Comparison of ENCODE assay signal across 18 cellular contexts in the genomic region with DNA sequence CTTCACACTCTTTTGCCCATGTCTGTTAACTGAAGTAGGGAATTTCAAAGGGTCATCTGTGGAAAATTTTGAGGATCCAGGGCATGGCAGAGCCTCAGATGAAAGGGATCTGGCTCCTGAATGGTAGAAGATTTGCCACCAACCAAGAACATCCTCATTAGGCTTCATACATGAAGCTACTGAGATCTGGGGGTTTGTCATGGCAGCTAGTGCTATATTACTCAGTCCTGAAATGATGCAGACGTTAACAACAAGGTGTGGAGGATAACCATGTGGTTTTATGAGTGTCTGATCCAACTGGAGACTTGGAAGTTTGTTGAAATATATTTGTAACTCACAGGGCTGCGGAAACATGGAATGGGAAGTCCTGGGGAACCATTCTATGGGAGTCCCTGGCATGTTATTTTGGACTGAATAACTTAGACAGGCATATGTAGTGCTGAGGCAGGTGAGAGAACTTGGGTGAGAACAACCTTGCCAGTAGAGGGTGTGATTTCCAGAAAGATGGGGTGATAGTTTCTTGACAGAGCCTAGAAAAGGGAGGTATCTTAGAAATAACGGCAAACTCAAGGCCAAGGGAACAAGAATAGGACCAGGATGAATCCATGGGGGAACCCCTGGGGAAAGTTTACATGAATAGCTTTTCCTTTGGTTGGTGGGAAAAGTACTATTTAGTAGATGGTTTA. TPM values are rescaled to one million over a fixed set of nuclear protein-coding genes. Genes with fewer than 3 reads are reported as not detected.
DNase-seq lines count a peak whose midpoint lies in the region; ATAC-seq, FAIRE-seq and TF ChIP-seq lines count a peak whose summit lies in the region.
"Had no signal": no experiment of that assay in that cellular context is flagged by ENCODE, and none has a peak within 500 bp of the region (broad histone marks: within the 10 kb centered on the region; RNA-seq: fewer than 3 reads in every experiment).

No MANE protein-coding gene starts in this region.

- H3K4me1 ChIP-seq in OCI-LY7 (ENCODE audit: insufficient read depth, low read length, poor library complexity, severe bottlenecking) (no peaks in the 10 kb centered on the region), H1 (replicated peaks in 1 of 4; ENCODE audit: control insufficient read depth in 3 of 4, insufficient read depth in 4 of 4, low read length in 3 of 4) (no peaks in the 10 kb centered on the region), lower lobe of right lung (no peaks in the 10 kb centered on the region), ascending aorta (peaks cover 0 to 4% of the 10 kb centered on the region in 2 donors)

- TF ChIP-seq CTCF in GM12875 (IDR thresholded peaks at IDR 0.05; ENCODE audit: borderline replicate concordance, insufficient read depth, low read depth, low read length) (0 out of 2 replicates have a peak, but pooled peaks have one; percentile 10), OCI-LY7 (conservative IDR thresholded peaks at IDR 0.05; ENCODE audit: low read length) (peak; percentile 65), H1 (IDR thresholded peaks at IDR 0.05; ENCODE audit: control extremely low read depth in 1 of 3, insufficient read depth in 1 of 3, low read depth in 1 of 3, low read length in 3 of 3) (peak in 2 of 3 experiments; percentile 8 to 29; a peak in 1 of 4 replicates), lower lobe of right lung (IDR thresholded peaks at IDR 0.05) (no peak), ascending aorta (IDR thresholded peaks at IDR 0.05) (no peak)

- no peaks in the 10 kb centered on the region for H3K36me3 Mint-ChIP-seq in stimulated activated effector memory CD8-positive, alpha-beta T cell treated with anti-CD3 and anti-CD28 coated beads, Interleukin-12 subunit alpha, Interleukin-12 subunit beta, amount 100 ng/mL, for 72 hours
- no peaks in the 10 kb centered on the region for H3K36me3 Mint-ChIP-seq in stimulated activated memory B cell treated with anti-CD40 and anti-IgM and Interleukin-4, amounts not matched to agents 10 μg/mL and 1 μg/mL and 100 μg/mL, for 72 hours
- H3K36me3 Mint-ChIP-seq: CD14-positive monocyte had no signal

- no peak overlapping the region for H3K4ac ChIP-seq in H1 (replicated peaks; ENCODE audit: insufficient read length, low read depth, low read length)

- no peaks in the 10 kb centered on the region for H3K9me3 Mint-ChIP-seq in stimulated activated effector memory CD8-positive, alpha-beta T cell treated with anti-CD3 and anti-CD28 coated beads, Interleukin-12 subunit alpha, Interleukin-12 subunit beta, amount 100 ng/mL, for 72 hours
- H3K9me3 Mint-ChIP-seq in stimulated activated memory B cell treated with anti-CD40 and anti-IgM and Interleukin-4, amounts not matched to agents 10 μg/mL and 1 μg/mL and 100 μg/mL, for 72 hours, result no peaks in the 10 kb centered on the region

- H3K9me3 ChIP-seq in OCI-LY7 (ENCODE audit: low read length), result 0 out of 2 replicates have a peak, but pooled peaks cover 4% of the 10 kb centered on the region
- H3K9me3 ChIP-seq in H1 (ENCODE audit: insufficient read depth in 2 of 2, low read depth in 1 of 2, low read length in 1 of 2), result no peaks in the 10 kb centered on the region
- H3K9me3 ChIP-seq in lower lobe of right lung, result no peaks in the 10 kb centered on the region
- no peaks in the 10 kb centered on the region for H3K9me3 ChIP-seq in ascending aorta

- H3K27ac Mint-ChIP-seq in stimulated activated effector memory CD8-positive, alpha-beta T cell treated with anti-CD3 and anti-CD28 coated beads, Interleukin-12 subunit alpha, Interleukin-12 subunit beta, amount 100 ng/mL, for 72 hours, result no peak overlapping the region
- no peak overlapping the region for H3K27ac Mint-ChIP-seq in stimulated activated memory B cell treated with anti-CD40 and anti-IgM and Interleukin-4, amounts not matched to agents 10 μg/mL and 1 μg/mL and 100 μg/mL, for 72 hours
- H3K27ac Mint-ChIP-seq: CD14-positive monocyte had no signal

- no peak overlapping the region for H4K5ac ChIP-seq in H1 (ENCODE audit: insufficient read length, low read depth, low read length)

- H3K36me3 ChIP-seq in OCI-LY7 (ENCODE audit: insufficient read depth, low read length), result no peaks in the 10 kb centered on the region
- H3K36me3 ChIP-seq in H1 (ENCODE audit: control insufficient read depth in 2 of 4, insufficient read depth in 4 of 4, low read length in 3 of 4), result no peaks in the 10 kb centered on the region
- H3K36me3 ChIP-seq in lower lobe of right lung, result no peaks in the 10 kb centered on the region
- H3K36me3 ChIP-seq in ascending aorta, result no peaks in the 10 kb centered on the region

- no peak overlapping the region for H3K9ac ChIP-seq in H1 (replicated peaks in 1 of 4; ENCODE audit: extremely low read depth in 1 of 4, low read depth in 3 of 4, low read length in 3 of 4)

- no peaks in the 10 kb centered on the region for H3K9me2 ChIP-seq in OCI-LY7 (ENCODE audit: insufficient read depth, low read length)

- no peaks in the 10 kb centered on the region for H4K20me1 ChIP-seq in OCI-LY7 (ENCODE audit: insufficient read depth, low read length)
- H4K20me1 ChIP-seq in H1 (replicated peaks in 1 of 2; ENCODE audit: control insufficient read depth in 1 of 2, insufficient read depth in 2 of 2, low read length in 2 of 2), result no peaks in the 10 kb centered on the region

- H2AFZ ChIP-seq in OCI-LY7 (ENCODE audit: low read length), result no peak overlapping the region
- no peak overlapping the region for H2AFZ ChIP-seq in H1 (ENCODE audit: low read length)
- H2AFZ ChIP-seq: PC-9 had no signal

- intact Hi-C loops in OCI-LY7 (cut with micrococcal nuclease; ENCODE audit: unreplicated experiment), result no loop called here
- intact Hi-C loops in lower lobe of right lung (cut with DNase I), result no loop called here
- intact Hi-C loops in ascending aorta (cut with DNase I), result no loop called here

- H3K4me2 ChIP-seq in OCI-LY7 (ENCODE audit: low read length) (no peak overlapping the region), H1 (ENCODE audit: insufficient read depth in 1 of 2, low read depth in 2 of 2, low read length in 2 of 2) (no peak overlapping the region)
- H3K4me2 ChIP-seq: PC-9 had no signal

- H2BK5ac ChIP-seq in H1 (ENCODE audit: low read depth, low read length), result no peak overlapping the region

- no peaks in the 10 kb centered on the region for H3K79me2 ChIP-seq in OCI-LY7 (ENCODE audit: insufficient read depth, low read depth, low read length)
- H3K79me2 ChIP-seq in H1 (ENCODE audit: control insufficient read depth in 1 of 2, insufficient read depth in 2 of 2, low read length in 2 of 2), result no peaks in the 10 kb centered on the region

- DNase-seq in OCI-LY7 (ENCODE audit: low spot score) (no peak), H1 (ENCODE audit: low read depth in 1 of 2, low spot score in 2 of 2) (no peak), lower lobe of right lung (no peak), ascending aorta (ENCODE audit: low spot score in 2 of 2) (no peak)
- no peak for DNase-seq in stimulated activated effector memory CD8-positive, alpha-beta T cell treated with anti-CD3 and anti-CD28 coated beads, Interleukin-12 subunit alpha, Interleukin-12 subunit beta, amount 100 ng/mL, for 72 hours (ENCODE audit: low spot score in 2 of 2)
- DNase-seq: ACHN, AML-193, COR-L47, NCI-H1048, NCI-H146, NCI-H2081, NCI-H748 treated with DMSO at 0.1 percent for 48 hours, PC-9 had no signal

- H3K23me2 ChIP-seq in H1 (ENCODE audit: low read depth, low read length), result no peaks in the 10 kb centered on the region

- no peaks in the 10 kb centered on the region for H3K79me1 ChIP-seq in H1 (ENCODE audit: low read depth, low read length)

- no peak overlapping the region for H3K56ac ChIP-seq in H1 (replicated peaks; ENCODE audit: insufficient read length, low read depth, low read length)

- WGBS in H1 (ENCODE audit: extremely low coverage in 1 of 2, insufficient coverage in 1 of 2, insufficient read length in 1 of 2, insufficient replicate concordance in 2 of 2, low coverage in 1 of 2, low lambda C conversion rate in 2 of 2, missing lambda C conversion rate in 1 of 2), 2 experiments, result 88% methylated on average over 3 of the region's 3 CpGs; no CpG with 5 or more reads in 1 of the 2 experiments

- H3K27ac ChIP-seq in OCI-LY7 (ENCODE audit: low read depth, low read length, poor library complexity, severe bottlenecking), result no peak overlapping the region
- no peak overlapping the region for H3K27ac ChIP-seq in H1 (ENCODE audit: low read depth, low read length)
- H3K27ac ChIP-seq in lower lobe of right lung, result no peak overlapping the region
- H3K27ac ChIP-seq in ascending aorta, result no peak overlapping the region
- H3K27ac ChIP-seq: PC-9 had no signal

- no peak overlapping the region for H2BK120ac ChIP-seq in H1 (replicated peaks; ENCODE audit: low read depth, low read length)

- TF ChIP-seq POLR2A in H1 (IDR thresholded peaks at IDR 0.05; ENCODE audit: control extremely low read depth in 1 of 2, low read depth in 2 of 2, low read length in 2 of 2), result no peak

- H2AK5ac ChIP-seq in H1 (ENCODE audit: low read depth, low read length), result no peak overlapping the region

- TF ChIP-seq RAD21 in H1 (IDR thresholded peaks at IDR 0.05 in 1 of 2, conservative IDR thresholded peaks at IDR 0.05 in 1 of 2; ENCODE audit: low read depth in 2 of 2, low read length in 2 of 2), result peak; percentile 28 to 31; a peak in 3 of 4 replicates

- no peak overlapping the region for H2BK20ac ChIP-seq in H1 (ENCODE audit: low read length)

- H3K27me3 Mint-ChIP-seq in stimulated activated memory B cell treated with anti-CD40 and anti-IgM and Interleukin-4, amounts not matched to agents 10 μg/mL and 1 μg/mL and 100 μg/mL, for 72 hours, result no peaks in the 10 kb centered on the region

- CTCF ChIA-PET in OCI-LY7 (lab: Charles Lee; ENCODE audit: unreplicated experiment), result no interaction called here
- CTCF ChIA-PET in H1 (lab: Charles Lee; ENCODE audit: partially characterized antibody), result interaction anchor here (1.0 to 1.9 kb wide), 2 partner anchors 10 to 99 kb away, joined by 3 to 6 read pairs; no protein-coding TSS in a partner anchor

- H3K4me3 ChIP-seq in GM12875 (ENCODE audit: low read depth, low read length) (no peak overlapping the region), OCI-LY7 (ENCODE audit: low read depth, low read length, poor library complexity, severe bottlenecking) (no peak overlapping the region), H1 (ENCODE audit: extremely low read depth in 1 of 4, insufficient read depth in 2 of 4, low read depth in 3 of 4, low read length in 4 of 4) (no peak overlapping the region), lower lobe of right lung (no peak overlapping the region), ascending aorta (no peak overlapping the region)
- H3K4me3 ChIP-seq: K562, PC-9 had no signal

- H3K18ac ChIP-seq in H1 (ENCODE audit: extremely low read depth, low read length), result no peak overlapping the region

- H3K14ac ChIP-seq in H1 (ENCODE audit: insufficient read length), result no peak overlapping the region

- H4K8ac ChIP-seq in H1 (ENCODE audit: extremely low read depth, insufficient read depth, low read length), result no peak overlapping the region

- ATAC-seq in stimulated activated effector memory CD8-positive, alpha-beta T cell treated with anti-CD3 and anti-CD28 coated beads, Interleukin-12 subunit alpha, Interleukin-12 subunit beta, amount 100 ng/mL, for 72 hours, result peak; percentile 78
- no peak for ATAC-seq in lower lobe of right lung
- ATAC-seq in stimulated activated memory B cell treated with anti-CD40 and anti-IgM and Interleukin-4, amounts not matched to agents 10 μg/mL and 1 μg/mL and 100 μg/mL, for 72 hours, result no peak
- ATAC-seq: HCT116, K562 had no signal

- H2BK15ac ChIP-seq in H1 (ENCODE audit: low read length), result no peak overlapping the region

- FAIRE-seq in H1 (lab: Jason Lieb, UNC), result no peak
- FAIRE-seq: K562 had no signal

- POLR2A ChIA-PET in OCI-LY7 (lab: Charles Lee), result interaction anchor here (0.7 kb wide), 1 partner anchor 87 kb away, joined by 6 read pairs; no protein-coding TSS in a partner anchor
- POLR2A ChIA-PET in H1 (lab: Charles Lee; ENCODE audit: partially characterized antibody), result no interaction called here

- H3K27me3 ChIP-seq in H1 (replicated peaks in 1 of 4; ENCODE audit: control insufficient read depth in 3 of 4, extremely low read depth in 1 of 4, insufficient read depth in 3 of 4, low read length in 3 of 4) (no peaks in the 10 kb centered on the region), lower lobe of right lung (ENCODE audit: low read depth) (no peaks in the 10 kb centered on the region), ascending aorta (no peaks in the 10 kb centered on the region)

- no peak for TF ChIP-seq EP300 in H1 (IDR thresholded peaks at IDR 0.05; ENCODE audit: borderline replicate concordance in 1 of 2, low read depth in 2 of 2, low read length in 2 of 2)

- no peak overlapping the region for H2BK12ac ChIP-seq in H1 (ENCODE audit: low read depth, low read length)

- no peaks in the 10 kb centered on the region for H3K4me1 Mint-ChIP-seq in stimulated activated effector memory CD8-positive, alpha-beta T cell treated with anti-CD3 and anti-CD28 coated beads, Interleukin-12 subunit alpha, Interleukin-12 subunit beta, amount 100 ng/mL, for 72 hours
- H3K4me1 Mint-ChIP-seq in stimulated activated memory B cell treated with anti-CD40 and anti-IgM and Interleukin-4, amounts not matched to agents 10 μg/mL and 1 μg/mL and 100 μg/mL, for 72 hours, result no peaks in the 10 kb centered on the region
- H3K4me1 Mint-ChIP-seq: CD14-positive monocyte had no signal

- H4K91ac ChIP-seq in H1 (replicated peaks; ENCODE audit: insufficient read length, low read length), result no peak overlapping the region

- no TSS peak for BruUV-seq in OCI-LY7 (replicated peaks; lab: Mats Ljungman, UMichigan)

- no peak overlapping the region for H3K4me3 Mint-ChIP-seq in stimulated activated effector memory CD8-positive, alpha-beta T cell treated with anti-CD3 and anti-CD28 coated beads, Interleukin-12 subunit alpha, Interleukin-12 subunit beta, amount 100 ng/mL, for 72 hours
- H3K4me3 Mint-ChIP-seq in stimulated activated memory B cell treated with anti-CD40 and anti-IgM and Interleukin-4, amounts not matched to agents 10 μg/mL and 1 μg/mL and 100 μg/mL, for 72 hours, result no peak overlapping the region
- H3K4me3 Mint-ChIP-seq: CD14-positive monocyte had no signal

- no peak overlapping the region for H3K23ac ChIP-seq in H1 (ENCODE audit: insufficient read length)

RNA-seq across cellular contexts. Expression of a gene that starts 42.0 kb away (rescaled TPM):
- 147 and 174 TPM in 2 replicates for total RNA-seq in OCI-LY7 (2014; rRNA removed; shearing (Covaris generic))
- total RNA-seq in OCI-LY7 (2022) (448 and 505 TPM in 2 replicates), lower lobe of right lung (14.2 TPM), ascending aorta (56.5 TPM)
- 37.6 and 41.2 TPM in 2 replicates for total RNA-seq in H1 (2021; fragmentation: NEBNext Ultra II Directional; extraction: Animal tissue kit (Norgen Biotek cat#: 25700))
- 10.1 and 26.4 TPM in 2 replicates for polyA plus RNA-seq in H1 (2011; rRNA removed)
- polyA plus RNA-seq in H1 (2011; cell fraction: cytosol; rRNA removed), result 21.7 TPM
- polyA plus RNA-seq in H1 (2011; cell fraction: nucleus; rRNA removed), result 6.6 TPM
- 23.2 to 31.0 TPM (median 27.3 TPM) in 4 replicates for polyA plus RNA-seq in H1 (2012, experiment 1 of 2)
- 33.4 TPM for polyA plus RNA-seq in H1 (2012, experiment 2 of 2)
- polyA plus RNA-seq in H1 (2013, experiment 1 of 2), result 13.4 TPM
- 13.5 TPM for polyA plus RNA-seq in H1 (2013, experiment 2 of 2)
- 7.8 and 8.9 TPM in 2 replicates for polyA minus RNA-seq in H1 (2011; rRNA and poly(A)+ RNA removed)
- 8.1 TPM for polyA minus RNA-seq in H1 (2011; cell fraction: cytosol; rRNA and poly(A)+ RNA removed)
- polyA minus RNA-seq in H1 (2011; cell fraction: nucleus; rRNA and poly(A)+ RNA removed), result 7.9 TPM

RNA-seq across cellular contexts. Expression of a gene that starts 52.5 kb away (rescaled TPM):
- 18.8 and 20.9 TPM in 2 replicates for total RNA-seq in OCI-LY7 (2014; rRNA removed; shearing (Covaris generic))
- total RNA-seq in OCI-LY7 (2022) (29.1 and 37.5 TPM in 2 replicates), lower lobe of right lung (34.0 TPM), ascending aorta (4.6 TPM)
- 19.0 and 22.9 TPM in 2 replicates for total RNA-seq in H1 (2021; fragmentation: NEBNext Ultra II Directional; extraction: Animal tissue kit (Norgen Biotek cat#: 25700))
- 8.9 TPM in 2 replicates for polyA plus RNA-seq in H1 (2011; rRNA removed)
- 15.1 TPM for polyA plus RNA-seq in H1 (2011; cell fraction: cytosol; rRNA removed)
- polyA plus RNA-seq in H1 (2011; cell fraction: nucleus; rRNA removed), result 18.0 TPM
- 12.3 to 23.4 TPM (median 16.6 TPM) in 4 replicates for polyA plus RNA-seq in H1 (2012, experiment 1 of 2)
- 3.9 TPM for polyA plus RNA-seq in H1 (2012, experiment 2 of 2)
- 13.1 TPM for polyA plus RNA-seq in H1 (2013, experiment 1 of 2)
- polyA plus RNA-seq in H1 (2013, experiment 2 of 2), result 13.5 TPM
- polyA minus RNA-seq in H1 (2011; rRNA and poly(A)+ RNA removed), result 20.5 and 22.6 TPM in 2 replicates
- 11.7 TPM for polyA minus RNA-seq in H1 (2011; cell fraction: cytosol; rRNA and poly(A)+ RNA removed)
- 40.4 TPM for polyA minus RNA-seq in H1 (2011; cell fraction: nucleus; rRNA and poly(A)+ RNA removed)

Comparison
In these comparisons a context has a peak if more than half of its experiments do, and no peak if none do; other contexts are left out.
1. CTCF ChIP-seq: peak in GM12875 (single experiment), OCI-LY7 (single experiment) and H1 (2 of 3); none in lower lobe of right lung (single experiment) and ascending aorta (0 of 3).